In the genomic region with DNA sequence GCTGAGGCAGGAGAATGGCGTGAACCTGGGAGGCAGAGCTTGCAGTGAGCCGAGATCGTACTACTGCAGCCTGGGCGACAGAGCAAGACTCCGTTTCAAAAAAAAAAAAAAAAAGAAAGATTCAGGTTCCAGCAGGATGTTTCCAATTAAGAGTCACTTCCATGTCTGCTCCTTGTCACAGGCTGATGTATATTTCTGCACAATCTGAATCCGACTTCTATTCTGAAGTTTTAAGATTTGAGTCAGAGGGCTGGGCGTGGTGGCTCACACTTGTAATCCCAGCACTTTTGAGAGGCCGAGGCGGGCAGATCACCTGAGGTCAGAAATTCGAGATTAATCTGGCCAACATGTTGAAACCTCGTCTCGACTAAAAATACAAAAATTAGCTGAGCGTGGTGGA, we compare ENCODE assay signal across 18 cellular contexts. TPM values are rescaled to one million over a fixed set of nuclear protein-coding genes. Genes with fewer than 3 reads are reported as not detected.
A peak's percentile ranks its signal among the peaks of the same experiment; 100 is the strongest.
DNase-seq lines count a peak whose midpoint lies in the region; ATAC-seq and TF ChIP-seq lines count a peak whose summit lies in the region.
"Had no signal": no experiment of that assay in that cellular context is flagged by ENCODE, and none has a peak within 500 bp of the region (broad histone marks: within the 10 kb centered on the region; RNA-seq: fewer than 3 reads in every experiment).

No MANE protein-coding gene starts in this region.

- H3K4me3 ChIP-seq in HEK293 (ENCODE audit: low read depth, low read length) (no peak overlapping the region), fibroblast of mammary gland (ENCODE audit: control insufficient read depth, low read depth, low read length) (no peak overlapping the region), smooth muscle cell (no peak overlapping the region)
- H3K4me3 ChIP-seq: HAP-1, SJSA1 had no signal

- no peak for DNase-seq in T-helper 17 cell
- peak; percentile 24 for DNase-seq in fibroblast of mammary gland (ENCODE audit: low read depth)
- DNase-seq in smooth muscle cell (lab: John Stamatoyannopoulos, UW; ENCODE audit: unreplicated experiment): no peak
- DNase-seq in stimulated activated effector memory CD8-positive, alpha-beta T cell treated with anti-CD3 and anti-CD28 coated beads, Interleukin-12 subunit alpha, Interleukin-12 subunit beta, amount 100 ng/mL, for 72 hours (ENCODE audit: low spot score in 2 of 2): no peak
- no peak for DNase-seq in NCI-H2029 treated with DMSO at 0.1 percent for 48 hours (lab: John Stamatoyannopoulos, UW)
- DNase-seq: CD8-positive, alpha-beta T cell; DMS79; MM.1S; NCI-H1105 treated with DMSO at 0.1 percent for 48 hours; NCI-H1694 treated with DMSO at 0.1 percent for 48 hours; NCI-H69; NK-92 treated with Interleukin-12 subunit alpha and Interleukin-12 subunit beta, amount 100 ng/mL, for 24 hours had no signal

- no peak overlapping the region for H2AFZ ChIP-seq in smooth muscle cell (ENCODE audit: low read depth)

- H3K27ac Mint-ChIP-seq in T-helper 17 cell: peak overlapping the region; percentile 11
- H3K27ac Mint-ChIP-seq in stimulated activated effector memory CD8-positive, alpha-beta T cell treated with anti-CD3 and anti-CD28 coated beads, Interleukin-12 subunit alpha, Interleukin-12 subunit beta, amount 100 ng/mL, for 72 hours: no peak overlapping the region

- 92% methylated on average over 13 of the region's 13 CpGs for WGBS in smooth muscle cell (ENCODE audit: low lambda C conversion rate)

- H3K79me2 ChIP-seq in smooth muscle cell (ENCODE audit: low read depth): no peaks in the 10 kb centered on the region

- H3K4me1 Mint-ChIP-seq in T-helper 17 cell: peaks cover 3% of the 10 kb centered on the region
- H3K4me1 Mint-ChIP-seq in stimulated activated effector memory CD8-positive, alpha-beta T cell treated with anti-CD3 and anti-CD28 coated beads, Interleukin-12 subunit alpha, Interleukin-12 subunit beta, amount 100 ng/mL, for 72 hours: no peaks in the 10 kb centered on the region

- no peaks in the 10 kb centered on the region for H3K9me3 Mint-ChIP-seq in stimulated activated effector memory CD8-positive, alpha-beta T cell treated with anti-CD3 and anti-CD28 coated beads, Interleukin-12 subunit alpha, Interleukin-12 subunit beta, amount 100 ng/mL, for 72 hours
- H3K9me3 Mint-ChIP-seq: CD8-positive, alpha-beta T cell had no signal

- TF ChIP-seq CTCF in C4-2B (conservative IDR thresholded peaks at IDR 0.05) (no peak), HEK293 (tag by site-specific recombination; IDR thresholded peaks at IDR 0.05) (no peak), fibroblast of mammary gland (conservative IDR thresholded peaks at IDR 0.05; ENCODE audit: control insufficient read depth, insufficient read depth, low read depth, low read length) (no peak), smooth muscle cell (IDR thresholded peaks at IDR 0.05; ENCODE audit: borderline replicate concordance, insufficient read depth, poor library complexity, severe bottlenecking) (no peak)

- no peaks in the 10 kb centered on the region for H3K27me3 Mint-ChIP-seq in T-helper 17 cell

- H3K36me3 Mint-ChIP-seq in T-helper 17 cell (ENCODE audit: low read depth): no peaks in the 10 kb centered on the region
- H3K36me3 Mint-ChIP-seq in stimulated activated effector memory CD8-positive, alpha-beta T cell treated with anti-CD3 and anti-CD28 coated beads, Interleukin-12 subunit alpha, Interleukin-12 subunit beta, amount 100 ng/mL, for 72 hours: peaks cover 62% of the 10 kb centered on the region

- H3K4me1 ChIP-seq in HEK293 (ENCODE audit: control insufficient read depth, insufficient read depth, low read length): no peaks in the 10 kb centered on the region
- H3K4me1 ChIP-seq in smooth muscle cell (ENCODE audit: low read depth): no peaks in the 10 kb centered on the region
- H3K4me1 ChIP-seq: HAP-1, SJSA1 had no signal

- H3K36me3 ChIP-seq in HEK293 (ENCODE audit: control insufficient read depth in 2 of 2, insufficient read depth in 1 of 2, low read length in 2 of 2) (peaks cover 12 to 25% of the 10 kb centered on the region in 2 experiments; a peak in 2 of 3 replicates), smooth muscle cell (ENCODE audit: low read depth) (peaks cover 2% of the 10 kb centered on the region)

- H3K27me3 ChIP-seq in smooth muscle cell (ENCODE audit: low read depth): no peaks in the 10 kb centered on the region
- H3K27me3 ChIP-seq: SJSA1 had no signal

- no peaks in the 10 kb centered on the region for H3F3A ChIP-seq in smooth muscle cell (ENCODE audit: low read depth)

- no peak overlapping the region for H3K4me2 ChIP-seq in smooth muscle cell
- H3K4me2 ChIP-seq: KMS-11 had no signal

- H3K4me3 Mint-ChIP-seq in T-helper 17 cell: no peak overlapping the region
- H3K4me3 Mint-ChIP-seq in stimulated activated effector memory CD8-positive, alpha-beta T cell treated with anti-CD3 and anti-CD28 coated beads, Interleukin-12 subunit alpha, Interleukin-12 subunit beta, amount 100 ng/mL, for 72 hours: no peak overlapping the region
- H3K4me3 Mint-ChIP-seq: CD8-positive, alpha-beta T cell had no signal

- POLR2A ChIA-PET in HEK293 (lab: Yijun Ruan, JAX): interaction anchor here (0.7 to 0.9 kb wide), 2 partner anchors 19 to 30 kb away, joined by 5 to 6 read pairs; no protein-coding TSS in a partner anchor

- H3K9ac ChIP-seq in smooth muscle cell (ENCODE audit: low read depth): no peak overlapping the region
- H3K9ac ChIP-seq: KMS-11 had no signal

- no peaks in the 10 kb centered on the region for H4K20me1 ChIP-seq in smooth muscle cell (ENCODE audit: low read depth)

- ATAC-seq in T-helper 17 cell (no peak), HG02973 (IDR thresholded peaks at IDR 0.05; ENCODE audit: unreplicated experiment) (no peak)
- ATAC-seq in stimulated activated effector memory CD8-positive, alpha-beta T cell treated with anti-CD3 and anti-CD28 coated beads, Interleukin-12 subunit alpha, Interleukin-12 subunit beta, amount 100 ng/mL, for 72 hours: no peak
- ATAC-seq: CD8-positive, alpha-beta T cell had no signal

- no peaks in the 10 kb centered on the region for H3K9me3 ChIP-seq in HEK293 (ENCODE audit: control insufficient read depth, insufficient read depth, low read depth, low read length)
- H3K9me3 ChIP-seq in T-helper 17 cell (ENCODE audit: control insufficient read depth, low read length, poor library complexity, severe bottlenecking): no peaks in the 10 kb centered on the region
- H3K9me3 ChIP-seq in smooth muscle cell (replicated peaks; ENCODE audit: low read depth): no peaks in the 10 kb centered on the region
- H3K9me3 ChIP-seq: HAP-1, SJSA1 had no signal

- CTCF ChIA-PET in HEK293 (lab: Yijun Ruan, JAX): interaction anchor here (0.9 to 1.2 kb wide), 2 partner anchors 11 to 36 kb away, joined by 3 to 4 read pairs; partner anchors contain the start of gene ESCO1

- H3K27ac ChIP-seq in C4-2B (peak overlapping the region; percentile 68; the same call in 1 of the 2 replicates), HEK293 (ENCODE audit: extremely low read depth, low read depth, low read length) (no peak overlapping the region), smooth muscle cell (ENCODE audit: low read depth) (no peak overlapping the region)
- H3K27ac ChIP-seq: KMS-11, SJSA1 had no signal

TF ChIP-seq in HEK293, 187 proteins besides CTCF, POLR2A, EP300 and RAD21:
- TF ChIP-seq ZNF596 (tag by site-specific recombination; IDR thresholded peaks at IDR 0.05) (no peak), SETDB1 (IDR thresholded peaks at IDR 0.05; ENCODE audit: insufficient read length, low read length) (peak; percentile 52), MYNN (tag by site-specific recombination; IDR thresholded peaks at IDR 0.05; ENCODE audit: borderline replicate concordance) (peak; percentile 91), YY1 (tag by site-specific recombination; IDR thresholded peaks at IDR 0.05) (no peak)

RNA-seq across cellular contexts. Expression of gene SNRPD1, which starts 24.7 kb away (rescaled TPM):
- total RNA-seq in T-helper 17 cell: 10 to 100 TPM; 23.1 to 29.9 TPM
- 13.6 and 23.0 TPM in 2 replicates for total RNA-seq in smooth muscle cell
- 129 and 133 TPM in 2 replicates for polyA plus RNA-seq in smooth muscle cell

RNA-seq across cellular contexts. Expression of gene ESCO1, which starts 36.3 kb away (rescaled TPM):
- total RNA-seq in T-helper 17 cell (10 to 100 TPM; 32.5 to 37.7 TPM), smooth muscle cell (21.4 and 34.0 TPM in 2 replicates)
- polyA plus RNA-seq in smooth muscle cell: 10.1 and 11.5 TPM in 2 replicates
